16 cellular contexts compared by ENCODE assay signal in the genomic region with DNA sequence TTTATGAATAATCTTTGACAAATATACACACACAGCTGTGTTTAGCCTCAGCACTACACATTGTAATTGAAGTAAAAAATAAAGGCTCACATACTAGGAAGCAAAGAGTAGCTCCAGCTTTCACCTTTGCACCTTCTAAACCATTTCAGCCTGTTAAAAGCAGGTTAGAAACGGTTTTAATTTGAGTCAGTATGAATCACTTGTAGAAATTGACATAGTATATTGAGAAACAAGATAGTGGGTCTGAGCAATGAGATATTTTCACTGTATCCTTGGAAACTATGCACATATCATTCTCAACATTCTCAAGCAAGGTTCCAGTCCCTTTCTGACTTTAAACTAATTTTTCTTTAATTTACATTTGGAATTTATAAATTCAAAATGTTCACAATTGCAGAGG.
DNase-seq lines count a peak whose midpoint lies in the region; ATAC-seq, FAIRE-seq and TF ChIP-seq lines count a peak whose summit lies in the region.
"Had no signal": no experiment of that assay in that cellular context is flagged by ENCODE, and none has a peak within 500 bp of the region (broad histone marks: within the 10 kb centered on the region; RNA-seq: fewer than 3 reads in every experiment).

No MANE protein-coding gene starts in this region.

- no peak for TF ChIP-seq EP300 in A549 (IDR thresholded peaks at IDR 0.05)
- TF ChIP-seq EP300 in transverse colon (IDR thresholded peaks at IDR 0.05; ENCODE audit: low read depth): no peak

- in situ Hi-C loops in transverse colon (cut with MboI; ENCODE audit: low pct_ligation_motif_present in 1 of 4, low pct_unique_long_range_greater_than_20kb in 1 of 4, low sequenced_read_pairs in 3 of 4): no loop called here

- POLR2A ChIA-PET in A549 (lab: Yijun Ruan, JAX): no interaction called here

- peaks cover 16% of the 10 kb centered on the region for H3K4me1 ChIP-seq in A549
- H3K4me1 ChIP-seq in transverse colon: no peaks in the 10 kb centered on the region

- H3K4me3 ChIP-seq in A549 (no peak overlapping the region), fibroblast of pulmonary artery (replicated peaks; ENCODE audit: low read depth, low read length) (no peak overlapping the region), transverse colon (no peak overlapping the region)
- H3K4me3 ChIP-seq: uterus had no signal

- H3K9me3 ChIP-seq in A549: no peaks in the 10 kb centered on the region
- peaks cover 0 to 3% of the 10 kb centered on the region in 2 donors for H3K9me3 ChIP-seq in transverse colon
- H3K9me3 ChIP-seq: uterus had no signal

- H3K4me2 ChIP-seq in A549: peak overlapping the region; percentile 24; the same call in 1 of the 3 replicates

- CTCF ChIA-PET in A549 (lab: Yijun Ruan, JAX): no interaction called here

- ATAC-seq in A549: peak; percentile 50; a peak in 3 of 6 replicates
- no peak for ATAC-seq in GM21737 (IDR thresholded peaks at IDR 0.05; ENCODE audit: unreplicated experiment)
- ATAC-seq in GM18870 (IDR thresholded peaks at IDR 0.05; ENCODE audit: unreplicated experiment): no peak
- ATAC-seq: naive thymus-derived CD8-positive, alpha-beta T cell; stimulated activated naive CD8-positive, alpha-beta T cell treated with anti-CD3 and anti-CD28 coated beads, Interleukin-15, amount 100 ng/mL, for 72 hours had no signal

- TF ChIP-seq POLR2A in A549 (IDR thresholded peaks at IDR 0.05; ENCODE audit: low read length) (no peak), transverse colon (IDR thresholded peaks at IDR 0.05) (no peak)

- DNase-seq in A549 (ENCODE audit: low read depth in 1 of 2, low spot score in 1 of 2) (peak in 1 of 2 experiments; percentile 12), HCEC 1CT (peak; percentile 79), amniotic epithelial cell (ENCODE audit: low read depth) (peak; percentile 60), fibroblast of pulmonary artery (ENCODE audit: low read depth) (peak; percentile 80), transverse colon (no peak)
- DNase-seq in activated naive CD4-positive, alpha-beta T cell (lab: John Stamatoyannopoulos, UW): no peak
- DNase-seq: activated CD4-positive, alpha-beta T cell treated with anti-CD3 and anti-CD28 coated beads, Interleukin-2, amount 10 ng/mL, durations not matched to agents 24 days and 14 days; activated CD8-positive, alpha-beta memory T cell treated with anti-CD3 and anti-CD28 coated beads, Interleukin-2, amount 50 U/mL, for 48 hours; naive thymus-derived CD8-positive, alpha-beta T cell; NCI-H187 treated with DMSO at 0.1 percent for 48 hours; NCI-H510A; stimulated activated naive CD8-positive, alpha-beta T cell treated with anti-CD3 and anti-CD28 coated beads, Interleukin-15, amount 100 ng/mL, for 72 hours; uterus had no signal

- no peak for TF ChIP-seq CTCF in A549 (IDR thresholded peaks at IDR 0.05)
- TF ChIP-seq CTCF in fibroblast of pulmonary artery (IDR thresholded peaks at IDR 0.05; ENCODE audit: low read length, missing control alignments): no peak
- TF ChIP-seq CTCF in transverse colon (IDR thresholded peaks at IDR 0.05): no peak

- H3K27ac ChIP-seq in A549 (no peak overlapping the region), transverse colon (no peak overlapping the region)
- H3K27ac ChIP-seq: uterus had no signal

- no peak for FAIRE-seq in A549 (lab: Jason Lieb, UNC)
- FAIRE-seq: H1 had no signal

- intact Hi-C loops in transverse colon (cut with DNase I; ENCODE audit: low total_unique reads): no loop called here

- no peak for TF ChIP-seq RAD21 in A549 (conservative IDR thresholded peaks at IDR 0.05 in 1 of 2, IDR thresholded peaks at IDR 0.05 in 1 of 2)

- no peaks in the 10 kb centered on the region for H3K36me3 ChIP-seq in transverse colon
- H3K36me3 ChIP-seq: uterus had no signal

- no peaks in the 10 kb centered on the region for H3K27me3 ChIP-seq in transverse colon
- H3K27me3 ChIP-seq: uterus had no signal

- WGBS in A549 (ENCODE audit: missing lambda C conversion rate): 0% methylated on average over 1 of the region's 1 CpG
- WGBS in transverse colon (ENCODE audit: low coverage in 1 of 2), 2 donors: 29 to 36% methylated on average over 1 of the region's 1 CpG

TF ChIP-seq in A549, 52 proteins besides CTCF, POLR2A, EP300 and RAD21:
- TF ChIP-seq TFCP2L1 (CRISPR knock-in tag; IDR thresholded peaks at IDR 0.05) (no peak), FOSL2 (IDR thresholded peaks at IDR 0.05) (peak; percentile 25; the same call in 1 of the 2 replicates), FOSL2 (CRISPR knock-in tag; IDR thresholded peaks at IDR 0.05) (peak; percentile 62), JUNB (IDR thresholded peaks at IDR 0.05) (peak; percentile 48; the same call in 1 of the 2 replicates), RNF2 (IDR thresholded peaks at IDR 0.05; ENCODE audit: borderline replicate concordance, low read depth) (no peak), NFE2L2 (conservative IDR thresholded peaks at IDR 0.05; ENCODE audit: low read length) (no peak), HOXB5 (CRISPR knock-in tag; IDR thresholded peaks at IDR 0.05) (no peak)

Comparison
In these comparisons a context has a peak if more than half of its experiments do, and no peak if none do; other contexts are left out.
1. ATAC-seq: peak in A549 (2 of 2); none in GM21737 (single experiment) and GM18870 (single experiment).
2. DNase-seq: peak in HCEC 1CT (single experiment), amniotic epithelial cell (single experiment) and fibroblast of pulmonary artery (single experiment); none in transverse colon (single experiment) and activated naive CD4-positive, alpha-beta T cell (0 of 4).